1 cellular context compared by ENCODE assay signal in the genomic region with DNA sequence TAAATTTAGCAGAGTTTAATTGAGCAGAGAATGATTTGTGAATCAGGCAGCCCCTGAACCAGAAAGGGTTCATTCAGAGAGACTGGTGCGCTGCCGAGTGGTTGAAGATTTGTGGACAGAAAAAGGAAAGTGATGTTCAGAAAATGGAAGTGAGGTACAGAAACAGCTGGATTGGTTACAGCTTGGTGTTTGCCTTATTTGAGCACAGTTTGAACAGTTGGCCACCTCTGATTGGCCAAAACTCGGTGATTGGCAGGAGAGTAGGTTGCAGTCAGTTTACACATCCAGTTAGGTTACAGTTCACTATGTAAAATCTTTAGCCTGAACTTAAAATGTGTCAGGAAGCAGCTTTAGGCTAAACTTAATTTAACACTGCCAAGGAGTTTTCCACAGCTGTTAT.
A peak's percentile ranks its signal among the peaks of the same experiment; 100 is the strongest.
TF ChIP-seq lines count a peak whose summit lies in the region.

No MANE protein-coding gene starts in this region.

TF ChIP-seq in K562, 482 proteins besides CTCF, POLR2A, EP300 and RAD21:
- TF ChIP-seq ZBTB17 (CRISPR knock-in tag; IDR thresholded peaks at IDR 0.05) = no peak
- TF ChIP-seq, protein P1, sequence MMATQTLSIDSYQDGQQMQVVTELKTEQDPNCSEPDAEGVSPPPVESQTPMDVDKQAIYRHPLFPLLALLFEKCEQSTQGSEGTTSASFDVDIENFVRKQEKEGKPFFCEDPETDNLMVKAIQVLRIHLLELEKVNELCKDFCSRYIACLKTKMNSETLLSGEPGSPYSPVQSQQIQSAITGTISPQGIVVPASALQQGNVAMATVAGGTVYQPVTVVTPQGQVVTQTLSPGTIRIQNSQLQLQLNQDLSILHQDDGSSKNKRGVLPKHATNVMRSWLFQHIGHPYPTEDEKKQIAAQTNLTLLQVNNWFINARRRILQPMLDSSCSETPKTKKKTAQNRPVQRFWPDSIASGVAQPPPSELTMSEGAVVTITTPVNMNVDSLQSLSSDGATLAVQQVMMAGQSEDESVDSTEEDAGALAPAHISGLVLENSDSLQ (IDR thresholded peaks at IDR 0.05) = peak; percentile 95
- peak in 1 of 2 experiments; percentile 80; a peak in 2 of 4 replicates for TF ChIP-seq SRF (CRISPR knock-in tag; IDR thresholded peaks at IDR 0.05)
- TF ChIP-seq, protein P2, sequence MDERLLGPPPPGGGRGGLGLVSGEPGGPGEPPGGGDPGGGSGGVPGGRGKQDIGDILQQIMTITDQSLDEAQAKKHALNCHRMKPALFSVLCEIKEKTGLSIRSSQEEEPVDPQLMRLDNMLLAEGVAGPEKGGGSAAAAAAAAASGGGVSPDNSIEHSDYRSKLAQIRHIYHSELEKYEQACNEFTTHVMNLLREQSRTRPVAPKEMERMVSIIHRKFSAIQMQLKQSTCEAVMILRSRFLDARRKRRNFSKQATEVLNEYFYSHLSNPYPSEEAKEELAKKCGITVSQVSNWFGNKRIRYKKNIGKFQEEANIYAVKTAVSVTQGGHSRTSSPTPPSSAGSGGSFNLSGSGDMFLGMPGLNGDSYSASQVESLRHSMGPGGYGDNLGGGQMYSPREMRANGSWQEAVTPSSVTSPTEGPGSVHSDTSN (CRISPR knock-in tag; IDR thresholded peaks at IDR 0.05; ENCODE audit: low read depth) = peak; percentile 33; the same call in 1 of the 2 replicates
- TF ChIP-seq, protein P2 (tag; conservative IDR thresholded peaks at IDR 0.05; ENCODE audit: low read depth) = peak; percentile 53; the same call in 1 of the 2 replicates
